ENCODE assay signal across 2 cellular contexts in the genomic region with DNA sequence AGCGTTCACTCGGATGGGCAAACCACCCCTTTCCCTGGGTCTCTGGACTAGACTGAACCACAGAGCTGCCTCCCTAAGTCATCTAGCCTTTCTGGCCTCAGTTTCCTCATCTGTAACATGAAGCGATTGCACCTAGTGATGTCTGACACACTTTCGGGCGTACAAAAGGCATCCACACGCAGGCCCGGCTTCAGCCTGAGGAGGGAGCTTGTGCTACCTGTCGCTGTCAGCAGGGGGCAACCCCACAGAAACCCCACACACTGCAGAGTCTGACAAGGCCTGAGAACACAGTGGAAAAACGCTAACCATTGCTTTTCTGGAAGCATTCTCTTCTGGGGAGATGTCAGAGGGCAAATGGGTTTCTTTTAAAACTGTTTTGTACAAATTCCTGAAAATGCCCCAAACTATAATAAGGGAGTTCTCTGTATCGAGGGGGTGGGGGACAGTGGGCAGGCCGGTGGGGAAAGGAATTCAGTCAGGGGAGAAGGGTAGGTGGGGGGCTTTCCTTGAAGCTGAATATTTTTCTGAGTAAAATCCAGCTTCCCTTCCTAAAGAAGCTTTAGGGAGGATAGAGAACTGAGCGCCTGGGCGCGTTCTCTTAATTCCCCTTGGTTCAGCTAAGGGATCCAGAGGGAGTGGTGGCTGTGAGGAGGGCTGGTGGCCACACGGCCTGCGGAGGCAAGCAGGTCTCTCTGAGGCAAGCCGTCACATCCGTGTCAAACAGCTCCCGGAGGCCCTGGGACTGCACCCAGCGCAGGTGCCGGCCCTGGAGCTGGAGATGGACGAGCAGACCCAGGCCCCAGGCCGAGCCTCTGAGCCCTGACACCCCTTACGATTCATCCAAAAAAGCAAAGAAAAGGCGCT.
TF ChIP-seq lines count a peak whose summit lies in the region.

No MANE protein-coding gene starts in this region.

TF ChIP-seq in WTC11, 78 proteins besides CTCF, POLR2A, EP300 and RAD21 (continued from another document and continues in another):
- TF ChIP-seq, protein P1, sequence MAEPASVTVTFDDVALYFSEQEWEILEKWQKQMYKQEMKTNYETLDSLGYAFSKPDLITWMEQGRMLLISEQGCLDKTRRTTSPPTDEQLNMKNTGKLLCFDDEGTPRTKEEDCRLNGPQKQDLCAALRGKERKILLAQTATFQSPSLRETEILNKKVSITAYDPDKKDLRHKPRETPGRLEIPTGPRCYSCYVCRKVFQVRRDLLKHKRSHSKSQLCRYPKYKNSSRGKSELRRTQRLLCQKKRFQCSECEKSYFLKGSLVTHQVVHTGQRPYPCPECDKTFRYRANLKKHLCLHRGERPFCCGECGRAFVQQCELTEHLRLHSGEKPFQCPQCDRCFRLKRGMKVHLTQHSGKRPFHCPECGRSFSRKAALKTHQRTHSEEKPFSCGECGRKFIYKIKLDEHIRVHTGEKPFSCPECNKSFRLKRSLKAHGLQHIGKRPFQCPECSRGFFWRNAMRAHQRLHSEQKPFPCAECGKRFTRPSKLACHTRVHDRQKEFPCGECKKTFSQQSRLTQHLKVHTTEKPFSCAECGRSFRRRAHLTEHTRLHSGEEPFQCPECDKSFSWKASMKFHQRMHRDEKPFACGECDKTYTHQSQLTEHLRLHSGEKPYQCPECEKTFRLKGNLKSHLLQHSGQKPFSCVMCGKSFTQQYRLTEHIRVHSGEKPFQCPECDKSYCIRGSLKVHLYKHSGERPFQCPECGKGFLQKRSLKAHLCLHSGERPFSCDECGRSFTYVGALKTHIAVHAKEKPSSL (CRISPR knock-in tag; conservative IDR thresholded peaks at IDR 0.05), result no peak
- TF ChIP-seq, protein P2, sequence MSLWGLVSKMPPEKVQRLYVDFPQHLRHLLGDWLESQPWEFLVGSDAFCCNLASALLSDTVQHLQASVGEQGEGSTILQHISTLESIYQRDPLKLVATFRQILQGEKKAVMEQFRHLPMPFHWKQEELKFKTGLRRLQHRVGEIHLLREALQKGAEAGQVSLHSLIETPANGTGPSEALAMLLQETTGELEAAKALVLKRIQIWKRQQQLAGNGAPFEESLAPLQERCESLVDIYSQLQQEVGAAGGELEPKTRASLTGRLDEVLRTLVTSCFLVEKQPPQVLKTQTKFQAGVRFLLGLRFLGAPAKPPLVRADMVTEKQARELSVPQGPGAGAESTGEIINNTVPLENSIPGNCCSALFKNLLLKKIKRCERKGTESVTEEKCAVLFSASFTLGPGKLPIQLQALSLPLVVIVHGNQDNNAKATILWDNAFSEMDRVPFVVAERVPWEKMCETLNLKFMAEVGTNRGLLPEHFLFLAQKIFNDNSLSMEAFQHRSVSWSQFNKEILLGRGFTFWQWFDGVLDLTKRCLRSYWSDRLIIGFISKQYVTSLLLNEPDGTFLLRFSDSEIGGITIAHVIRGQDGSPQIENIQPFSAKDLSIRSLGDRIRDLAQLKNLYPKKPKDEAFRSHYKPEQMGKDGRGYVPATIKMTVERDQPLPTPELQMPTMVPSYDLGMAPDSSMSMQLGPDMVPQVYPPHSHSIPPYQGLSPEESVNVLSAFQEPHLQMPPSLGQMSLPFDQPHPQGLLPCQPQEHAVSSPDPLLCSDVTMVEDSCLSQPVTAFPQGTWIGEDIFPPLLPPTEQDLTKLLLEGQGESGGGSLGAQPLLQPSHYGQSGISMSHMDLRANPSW (CRISPR knock-in tag; conservative IDR thresholded peaks at IDR 0.05; ENCODE audit: low read depth), result no peak
- TF ChIP-seq SMAD4 (CRISPR knock-in tag; IDR thresholded peaks at IDR 0.05), result no peak
- TF ChIP-seq, protein P3, sequence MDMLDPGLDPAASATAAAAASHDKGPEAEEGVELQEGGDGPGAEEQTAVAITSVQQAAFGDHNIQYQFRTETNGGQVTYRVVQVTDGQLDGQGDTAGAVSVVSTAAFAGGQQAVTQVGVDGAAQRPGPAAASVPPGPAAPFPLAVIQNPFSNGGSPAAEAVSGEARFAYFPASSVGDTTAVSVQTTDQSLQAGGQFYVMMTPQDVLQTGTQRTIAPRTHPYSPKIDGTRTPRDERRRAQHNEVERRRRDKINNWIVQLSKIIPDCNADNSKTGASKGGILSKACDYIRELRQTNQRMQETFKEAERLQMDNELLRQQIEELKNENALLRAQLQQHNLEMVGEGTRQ (CRISPR knock-in tag; IDR thresholded peaks at IDR 0.05), result no peak
- TF ChIP-seq, protein P4, sequence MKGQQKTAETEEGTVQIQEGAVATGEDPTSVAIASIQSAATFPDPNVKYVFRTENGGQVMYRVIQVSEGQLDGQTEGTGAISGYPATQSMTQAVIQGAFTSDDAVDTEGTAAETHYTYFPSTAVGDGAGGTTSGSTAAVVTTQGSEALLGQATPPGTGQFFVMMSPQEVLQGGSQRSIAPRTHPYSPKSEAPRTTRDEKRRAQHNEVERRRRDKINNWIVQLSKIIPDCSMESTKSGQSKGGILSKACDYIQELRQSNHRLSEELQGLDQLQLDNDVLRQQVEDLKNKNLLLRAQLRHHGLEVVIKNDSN (CRISPR knock-in tag; IDR thresholded peaks at IDR 0.05), result no peak
- TF ChIP-seq, protein P5, sequence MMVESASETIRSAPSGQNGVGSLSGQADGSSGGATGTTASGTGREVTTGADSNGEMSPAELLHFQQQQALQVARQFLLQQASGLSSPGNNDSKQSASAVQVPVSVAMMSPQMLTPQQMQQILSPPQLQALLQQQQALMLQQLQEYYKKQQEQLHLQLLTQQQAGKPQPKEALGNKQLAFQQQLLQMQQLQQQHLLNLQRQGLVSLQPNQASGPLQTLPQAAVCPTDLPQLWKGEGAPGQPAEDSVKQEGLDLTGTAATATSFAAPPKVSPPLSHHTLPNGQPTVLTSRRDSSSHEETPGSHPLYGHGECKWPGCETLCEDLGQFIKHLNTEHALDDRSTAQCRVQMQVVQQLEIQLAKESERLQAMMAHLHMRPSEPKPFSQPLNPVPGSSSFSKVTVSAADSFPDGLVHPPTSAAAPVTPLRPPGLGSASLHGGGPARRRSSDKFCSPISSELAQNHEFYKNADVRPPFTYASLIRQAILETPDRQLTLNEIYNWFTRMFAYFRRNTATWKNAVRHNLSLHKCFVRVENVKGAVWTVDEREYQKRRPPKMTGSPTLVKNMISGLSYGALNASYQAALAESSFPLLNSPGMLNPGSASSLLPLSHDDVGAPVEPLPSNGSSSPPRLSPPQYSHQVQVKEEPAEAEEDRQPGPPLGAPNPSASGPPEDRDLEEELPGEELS (CRISPR knock-in tag; IDR thresholded peaks at IDR 0.05), result no peak

TF ChIP-seq in HepG2, 621 proteins besides CTCF, POLR2A, EP300 and RAD21 (continued from another document and continues in another):
- TF ChIP-seq, protein P6, sequence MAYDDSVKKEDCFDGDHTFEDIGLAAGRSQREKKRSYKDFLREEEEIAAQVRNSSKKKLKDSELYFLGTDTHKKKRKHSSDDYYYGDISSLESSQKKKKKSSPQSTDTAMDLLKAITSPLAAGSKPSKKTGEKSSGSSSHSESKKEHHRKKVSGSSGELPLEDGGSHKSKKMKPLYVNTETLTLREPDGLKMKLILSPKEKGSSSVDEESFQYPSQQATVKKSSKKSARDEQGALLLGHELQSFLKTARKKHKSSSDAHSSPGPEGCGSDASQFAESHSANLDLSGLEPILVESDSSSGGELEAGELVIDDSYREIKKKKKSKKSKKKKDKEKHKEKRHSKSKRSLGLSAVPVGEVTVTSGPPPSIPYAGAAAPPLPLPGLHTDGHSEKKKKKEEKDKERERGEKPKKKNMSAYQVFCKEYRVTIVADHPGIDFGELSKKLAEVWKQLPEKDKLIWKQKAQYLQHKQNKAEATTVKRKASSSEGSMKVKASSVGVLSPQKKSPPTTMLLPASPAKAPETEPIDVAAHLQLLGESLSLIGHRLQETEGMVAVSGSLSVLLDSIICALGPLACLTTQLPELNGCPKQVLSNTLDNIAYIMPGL (CRISPR knock-in tag; IDR thresholded peaks at IDR 0.05; ENCODE audit: borderline replicate concordance in 1 of 2, low read depth in 1 of 2), result peak in 1 of 2 experiments; percentile 62; a peak in 3 of 4 replicates
- TF ChIP-seq KLF16 (CRISPR knock-in tag; IDR thresholded peaks at IDR 0.05), result no peak
- peak; percentile 64; the same call in 1 of the 2 replicates for TF ChIP-seq ZNF335 (CRISPR knock-in tag; IDR thresholded peaks at IDR 0.05)
- TF ChIP-seq, protein P7, sequence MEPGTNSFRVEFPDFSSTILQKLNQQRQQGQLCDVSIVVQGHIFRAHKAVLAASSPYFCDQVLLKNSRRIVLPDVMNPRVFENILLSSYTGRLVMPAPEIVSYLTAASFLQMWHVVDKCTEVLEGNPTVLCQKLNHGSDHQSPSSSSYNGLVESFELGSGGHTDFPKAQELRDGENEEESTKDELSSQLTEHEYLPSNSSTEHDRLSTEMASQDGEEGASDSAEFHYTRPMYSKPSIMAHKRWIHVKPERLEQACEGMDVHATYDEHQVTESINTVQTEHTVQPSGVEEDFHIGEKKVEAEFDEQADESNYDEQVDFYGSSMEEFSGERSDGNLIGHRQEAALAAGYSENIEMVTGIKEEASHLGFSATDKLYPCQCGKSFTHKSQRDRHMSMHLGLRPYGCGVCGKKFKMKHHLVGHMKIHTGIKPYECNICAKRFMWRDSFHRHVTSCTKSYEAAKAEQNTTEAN (CRISPR knock-in tag; conservative IDR thresholded peaks at IDR 0.05), result 0 out of 2 replicates have a peak, but pooled peaks have one; percentile 25
- no peak for TF ChIP-seq RARG (CRISPR knock-in tag; IDR thresholded peaks at IDR 0.05; ENCODE audit: low read depth)
- 0 out of 2 replicates have a peak, but pooled peaks have one; percentile 43 for TF ChIP-seq EEA1 (CRISPR knock-in tag; IDR thresholded peaks at IDR 0.05; ENCODE audit: borderline replicate concordance)
- TF ChIP-seq RXRB (CRISPR knock-in tag; IDR thresholded peaks at IDR 0.05; ENCODE audit: borderline replicate concordance), result 0 out of 2 replicates have a peak, but pooled peaks have one; percentile 36
- TF ChIP-seq FOSL2 (CRISPR knock-in tag; IDR thresholded peaks at IDR 0.05), result no peak
- TF ChIP-seq ZMAT3 (CRISPR knock-in tag; conservative IDR thresholded peaks at IDR 0.05), result 0 out of 2 replicates have a peak, but pooled peaks have one; percentile 22
- TF ChIP-seq, protein P8, sequence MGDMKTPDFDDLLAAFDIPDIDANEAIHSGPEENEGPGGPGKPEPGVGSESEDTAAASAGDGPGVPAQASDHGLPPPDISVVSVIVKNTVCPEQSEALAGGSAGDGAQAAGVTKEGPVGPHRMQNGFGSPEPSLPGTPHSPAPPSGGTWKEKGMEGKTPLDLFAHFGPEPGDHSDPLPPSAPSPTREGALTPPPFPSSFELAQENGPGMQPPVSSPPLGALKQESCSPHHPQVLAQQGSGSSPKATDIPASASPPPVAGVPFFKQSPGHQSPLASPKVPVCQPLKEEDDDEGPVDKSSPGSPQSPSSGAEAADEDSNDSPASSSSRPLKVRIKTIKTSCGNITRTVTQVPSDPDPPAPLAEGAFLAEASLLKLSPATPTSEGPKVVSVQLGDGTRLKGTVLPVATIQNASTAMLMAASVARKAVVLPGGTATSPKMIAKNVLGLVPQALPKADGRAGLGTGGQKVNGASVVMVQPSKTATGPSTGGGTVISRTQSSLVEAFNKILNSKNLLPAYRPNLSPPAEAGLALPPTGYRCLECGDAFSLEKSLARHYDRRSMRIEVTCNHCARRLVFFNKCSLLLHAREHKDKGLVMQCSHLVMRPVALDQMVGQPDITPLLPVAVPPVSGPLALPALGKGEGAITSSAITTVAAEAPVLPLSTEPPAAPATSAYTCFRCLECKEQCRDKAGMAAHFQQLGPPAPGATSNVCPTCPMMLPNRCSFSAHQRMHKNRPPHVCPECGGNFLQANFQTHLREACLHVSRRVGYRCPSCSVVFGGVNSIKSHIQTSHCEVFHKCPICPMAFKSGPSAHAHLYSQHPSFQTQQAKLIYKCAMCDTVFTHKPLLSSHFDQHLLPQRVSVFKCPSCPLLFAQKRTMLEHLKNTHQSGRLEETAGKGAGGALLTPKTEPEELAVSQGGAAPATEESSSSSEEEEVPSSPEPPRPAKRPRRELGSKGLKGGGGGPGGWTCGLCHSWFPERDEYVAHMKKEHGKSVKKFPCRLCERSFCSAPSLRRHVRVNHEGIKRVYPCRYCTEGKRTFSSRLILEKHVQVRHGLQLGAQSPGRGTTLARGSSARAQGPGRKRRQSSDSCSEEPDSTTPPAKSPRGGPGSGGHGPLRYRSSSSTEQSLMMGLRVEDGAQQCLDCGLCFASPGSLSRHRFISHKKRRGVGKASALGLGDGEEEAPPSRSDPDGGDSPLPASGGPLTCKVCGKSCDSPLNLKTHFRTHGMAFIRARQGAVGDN (CRISPR knock-in tag; IDR thresholded peaks at IDR 0.05), result peak; percentile 64; the same call in 1 of the 2 replicates
- peak; percentile 38; the same call in 1 of the 2 replicates for TF ChIP-seq ZNF331 (CRISPR knock-in tag; IDR thresholded peaks at IDR 0.05)
- TF ChIP-seq SPEN (CRISPR knock-in tag; IDR thresholded peaks at IDR 0.05; ENCODE audit: low read depth), result 0 out of 2 replicates have a peak, but pooled peaks have one; percentile 31
- TF ChIP-seq, protein P9, sequence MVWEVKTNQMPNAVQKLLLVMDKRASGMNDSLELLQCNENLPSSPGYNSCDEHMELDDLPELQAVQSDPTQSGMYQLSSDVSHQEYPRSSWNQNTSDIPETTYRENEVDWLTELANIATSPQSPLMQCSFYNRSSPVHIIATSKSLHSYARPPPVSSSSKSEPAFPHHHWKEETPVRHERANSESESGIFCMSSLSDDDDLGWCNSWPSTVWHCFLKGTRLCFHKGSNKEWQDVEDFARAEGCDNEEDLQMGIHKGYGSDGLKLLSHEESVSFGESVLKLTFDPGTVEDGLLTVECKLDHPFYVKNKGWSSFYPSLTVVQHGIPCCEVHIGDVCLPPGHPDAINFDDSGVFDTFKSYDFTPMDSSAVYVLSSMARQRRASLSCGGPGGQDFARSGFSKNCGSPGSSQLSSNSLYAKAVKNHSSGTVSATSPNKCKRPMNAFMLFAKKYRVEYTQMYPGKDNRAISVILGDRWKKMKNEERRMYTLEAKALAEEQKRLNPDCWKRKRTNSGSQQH (CRISPR knock-in tag; IDR thresholded peaks at IDR 0.05; ENCODE audit: low read depth), result 0 out of 2 replicates have a peak, but pooled peaks have one; percentile 37
- TF ChIP-seq, protein P10, sequence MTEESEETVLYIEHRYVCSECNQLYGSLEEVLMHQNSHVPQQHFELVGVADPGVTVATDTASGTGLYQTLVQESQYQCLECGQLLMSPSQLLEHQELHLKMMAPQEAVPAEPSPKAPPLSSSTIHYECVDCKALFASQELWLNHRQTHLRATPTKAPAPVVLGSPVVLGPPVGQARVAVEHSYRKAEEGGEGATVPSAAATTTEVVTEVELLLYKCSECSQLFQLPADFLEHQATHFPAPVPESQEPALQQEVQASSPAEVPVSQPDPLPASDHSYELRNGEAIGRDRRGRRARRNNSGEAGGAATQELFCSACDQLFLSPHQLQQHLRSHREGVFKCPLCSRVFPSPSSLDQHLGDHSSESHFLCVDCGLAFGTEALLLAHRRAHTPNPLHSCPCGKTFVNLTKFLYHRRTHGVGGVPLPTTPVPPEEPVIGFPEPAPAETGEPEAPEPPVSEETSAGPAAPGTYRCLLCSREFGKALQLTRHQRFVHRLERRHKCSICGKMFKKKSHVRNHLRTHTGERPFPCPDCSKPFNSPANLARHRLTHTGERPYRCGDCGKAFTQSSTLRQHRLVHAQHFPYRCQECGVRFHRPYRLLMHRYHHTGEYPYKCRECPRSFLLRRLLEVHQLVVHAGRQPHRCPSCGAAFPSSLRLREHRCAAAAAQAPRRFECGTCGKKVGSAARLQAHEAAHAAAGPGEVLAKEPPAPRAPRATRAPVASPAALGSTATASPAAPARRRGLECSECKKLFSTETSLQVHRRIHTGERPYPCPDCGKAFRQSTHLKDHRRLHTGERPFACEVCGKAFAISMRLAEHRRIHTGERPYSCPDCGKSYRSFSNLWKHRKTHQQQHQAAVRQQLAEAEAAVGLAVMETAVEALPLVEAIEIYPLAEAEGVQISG (CRISPR knock-in tag; IDR thresholded peaks at IDR 0.05), result 0 out of 2 replicates have a peak, but pooled peaks have one; percentile 30
- TF ChIP-seq FOXO1 (CRISPR knock-in tag; IDR thresholded peaks at IDR 0.05), result peak; percentile 23; the same call in 1 of the 2 replicates
- TF ChIP-seq ZNF224 (CRISPR knock-in tag; IDR thresholded peaks at IDR 0.05), result 0 out of 2 replicates have a peak, but pooled peaks have one; percentile 14
- TF ChIP-seq SMC3 (IDR thresholded peaks at IDR 0.05; ENCODE audit: low read length), result peak; percentile 78
- peak; percentile 23 for TF ChIP-seq HNRNPLL (IDR thresholded peaks at IDR 0.05; ENCODE audit: low read depth, low read length, poor library complexity, severe bottlenecking)
- TF ChIP-seq ZFP36L2 (CRISPR knock-in tag; IDR thresholded peaks at IDR 0.05), result no peak
- peak; percentile 30; the same call in 1 of the 2 replicates for TF ChIP-seq RBFOX2 (IDR thresholded peaks at IDR 0.05; ENCODE audit: low read depth, low read length)
- TF ChIP-seq REPIN1 (CRISPR knock-in tag; IDR thresholded peaks at IDR 0.05; ENCODE audit: borderline replicate concordance, low read depth), result 0 out of 2 replicates have a peak, but pooled peaks have one; percentile 38
